Comparison of ENCODE assay signal across 8 cellular contexts in genomic region chr10:68208424-68209042, GRCh38. TPM values are rescaled to one million over a fixed set of nuclear protein-coding genes. Genes with fewer than 3 reads are reported as not detected.
DNase-seq lines count a peak whose midpoint lies in the region; ATAC-seq, FAIRE-seq and TF ChIP-seq lines count a peak whose summit lies in the region.

No MANE protein-coding gene starts in this region.

- peak; percentile 83 to 87 for DNase-seq in Caco-2
- peak; percentile 9 to 38 for DNase-seq in NCI-H1930 (lab: John Stamatoyannopoulos, UW)
- DNase-seq in glomerular visceral epithelial cell (ENCODE audit: extremely low spot score) = peak; percentile 80
- DNase-seq in stimulated activated effector memory CD8-positive, alpha-beta T cell treated with anti-CD3 and anti-CD28 coated beads, Interleukin-12 subunit alpha, Interleukin-12 subunit beta, amount 100 ng/mL, for 72 hours (ENCODE audit: low spot score in 2 of 2) = peak in 1 of 2 donors; percentile 59
- DNase-seq in GM19238 (ENCODE audit: insufficient read length, low spot score) = no peak

- TF ChIP-seq CTCF in Caco-2 (IDR thresholded peaks at IDR 0.05; ENCODE audit: insufficient read depth in 1 of 2, low read depth in 1 of 2, low read length in 1 of 2, severe bottlenecking in 1 of 2, unreplicated experiment in 1 of 2) = peak; percentile 82 to 92

- H3K27me3 ChIP-seq in Caco-2 (replicated peaks; ENCODE audit: control insufficient read depth, insufficient read depth, low read length) = no peaks in the 10 kb centered on the region; the same call in 1 of the 2 replicates

- CTCF ChIA-PET in Caco-2 (lab: Charles Lee) = interaction anchor here (1.0 to 1.8 kb wide), 2 partner anchors 93 to 353 kb away, joined by 6 to 9 read pairs; no protein-coding TSS in a partner anchor

- no peak overlapping the region for H3K4me3 ChIP-seq in Caco-2 (ENCODE audit: low read depth, low read length)

- peak; percentile 56 for ATAC-seq in GM19351 (IDR thresholded peaks at IDR 0.05; ENCODE audit: unreplicated experiment)
- ATAC-seq in stimulated activated effector memory CD8-positive, alpha-beta T cell treated with anti-CD3 and anti-CD28 coated beads, Interleukin-12 subunit alpha, Interleukin-12 subunit beta, amount 100 ng/mL, for 72 hours = peak; percentile 45
- ATAC-seq in GM21390 (IDR thresholded peaks at IDR 0.05; ENCODE audit: unreplicated experiment) = no peak

- no TSS peak for BruUV-seq in Caco-2 (replicated peaks; lab: Mats Ljungman, UMichigan)

- no peaks in the 10 kb centered on the region for H3K36me3 Mint-ChIP-seq in Caco-2 (ENCODE audit: insufficient read depth, unreplicated experiment)
- H3K36me3 Mint-ChIP-seq in stimulated activated effector memory CD8-positive, alpha-beta T cell treated with anti-CD3 and anti-CD28 coated beads, Interleukin-12 subunit alpha, Interleukin-12 subunit beta, amount 100 ng/mL, for 72 hours = no peaks in the 10 kb centered on the region

- H3K27ac Mint-ChIP-seq in Caco-2 (ENCODE audit: unreplicated experiment) = no peak overlapping the region
- H3K27ac Mint-ChIP-seq in stimulated activated effector memory CD8-positive, alpha-beta T cell treated with anti-CD3 and anti-CD28 coated beads, Interleukin-12 subunit alpha, Interleukin-12 subunit beta, amount 100 ng/mL, for 72 hours = no peak overlapping the region

- peak; percentile 77 for FAIRE-seq in TTC549 (lab: Jason Lieb, UNC)

- no peaks in the 10 kb centered on the region for H3K36me3 ChIP-seq in Caco-2 (ENCODE audit: control insufficient read depth, insufficient read depth, low read length)

- intact Hi-C loops in Caco-2 (cut with micrococcal nuclease; ENCODE audit: unreplicated experiment) = loop anchor here (1.0 to 5.0 kb wide), 8 partner anchors 52 to 541 kb away; partner anchors contain the start of genes HNRNPH3 and PBLD

- no peaks in the 10 kb centered on the region for H3K9me3 ChIP-seq in Caco-2

- H3K4me1 Mint-ChIP-seq in Caco-2 (ENCODE audit: low read depth, unreplicated experiment) = no peaks in the 10 kb centered on the region
- H3K4me1 Mint-ChIP-seq in stimulated activated effector memory CD8-positive, alpha-beta T cell treated with anti-CD3 and anti-CD28 coated beads, Interleukin-12 subunit alpha, Interleukin-12 subunit beta, amount 100 ng/mL, for 72 hours = peaks cover 6% of the 10 kb centered on the region

- peaks cover 16% of the 10 kb centered on the region for H3K27me3 Mint-ChIP-seq in Caco-2 (ENCODE audit: insufficient read depth, unreplicated experiment)

- POLR2A ChIA-PET in Caco-2 (lab: Charles Lee) = interaction anchor here (0.6 kb wide), 1 partner anchor 1484 kb away, joined by 6 read pairs; no protein-coding TSS in a partner anchor

- H3K4me1 ChIP-seq in Caco-2 = no peaks in the 10 kb centered on the region

- H3K9me3 Mint-ChIP-seq in Caco-2 (ENCODE audit: unreplicated experiment) = no peaks in the 10 kb centered on the region
- H3K9me3 Mint-ChIP-seq in stimulated activated effector memory CD8-positive, alpha-beta T cell treated with anti-CD3 and anti-CD28 coated beads, Interleukin-12 subunit alpha, Interleukin-12 subunit beta, amount 100 ng/mL, for 72 hours = no peaks in the 10 kb centered on the region

- H3K4me3 Mint-ChIP-seq in Caco-2 (ENCODE audit: unreplicated experiment) = no peak overlapping the region
- no peak overlapping the region for H3K4me3 Mint-ChIP-seq in stimulated activated effector memory CD8-positive, alpha-beta T cell treated with anti-CD3 and anti-CD28 coated beads, Interleukin-12 subunit alpha, Interleukin-12 subunit beta, amount 100 ng/mL, for 72 hours

RNA-seq across cellular contexts. Expression of gene ATOH7, which starts 23.4 kb away (rescaled TPM):
- 0.21 and 0.54 TPM in 2 replicates for total RNA-seq in Caco-2 (2022)
